ENCODE assay signal across 19 cellular contexts in genomic region chr6:125107896-125108295, GRCh38. TPM values are rescaled to one million over a fixed set of nuclear protein-coding genes. Genes with fewer than 3 reads are reported as not detected.
DNase-seq lines count a peak whose midpoint lies in the region; ATAC-seq and TF ChIP-seq lines count a peak whose summit lies in the region.
"Had no signal": no experiment of that assay in that cellular context is flagged by ENCODE, and none has a peak within 500 bp of the region (broad histone marks: within the 10 kb centered on the region; RNA-seq: fewer than 3 reads in every experiment).

No MANE protein-coding gene starts in this region.

- H3K27ac ChIP-seq in ACC112 (ENCODE audit: low read depth, low read length) (peak overlapping the region; percentile 43; the same call in 1 of the 2 replicates), uterus (no peak overlapping the region)
- H3K27ac ChIP-seq: BLaER1 treated with 17β-estradiol and CSF1 and Interleukin-3, amounts not matched to agents 10 nM and 100 nM had no signal

- H3K4me3 Mint-ChIP-seq in HFFc6 (no peak overlapping the region), T-helper 17 cell (no peak overlapping the region)
- H3K4me3 Mint-ChIP-seq: CD4-positive, CD25-positive, alpha-beta regulatory T cell; IgD-negative memory B cell had no signal

- H3K4me1 ChIP-seq in ACC112 (ENCODE audit: control insufficient read depth, insufficient read depth, low read length, unreplicated experiment) (peaks cover 19% of the 10 kb centered on the region), uterus (no peaks in the 10 kb centered on the region)
- H3K4me1 ChIP-seq: BLaER1 treated with 17β-estradiol and CSF1 and Interleukin-3, amounts not matched to agents 10 nM and 100 nM had no signal

- H3K9me3 Mint-ChIP-seq in HFFc6, result peaks cover 47% of the 10 kb centered on the region

- H3K36me3 Mint-ChIP-seq in HFFc6 (ENCODE audit: low read depth) (peaks cover 43% of the 10 kb centered on the region), T-helper 17 cell (ENCODE audit: low read depth) (no peaks in the 10 kb centered on the region)
- H3K36me3 Mint-ChIP-seq: CD4-positive, CD25-positive, alpha-beta regulatory T cell; IgD-negative memory B cell had no signal

- H3K27me3 ChIP-seq in ACC112 (ENCODE audit: insufficient read depth, low read length) (no peaks in the 10 kb centered on the region), uterus (no peaks in the 10 kb centered on the region)
- H3K27me3 ChIP-seq: BLaER1 treated with 17β-estradiol and CSF1 and Interleukin-3, amounts not matched to agents 10 nM and 100 nM had no signal

- no peak for TF ChIP-seq CTCF in HFFc6 (IDR thresholded peaks at IDR 0.05)
- no peak for TF ChIP-seq CTCF in fibroblast of mammary gland (conservative IDR thresholded peaks at IDR 0.05; ENCODE audit: control insufficient read depth, insufficient read depth, low read depth, low read length)
- no peak for TF ChIP-seq CTCF in uterus (IDR thresholded peaks at IDR 0.05)

- H3K9me3 ChIP-seq in T-helper 17 cell (ENCODE audit: control insufficient read depth, low read length, poor library complexity, severe bottlenecking) (no peaks in the 10 kb centered on the region), uterus (peaks cover 0 to 5% of the 10 kb centered on the region in 2 donors)

- no peak for TF ChIP-seq POLR2A in uterus (IDR thresholded peaks at IDR 0.05)

- H3K36me3 ChIP-seq in ACC112 (ENCODE audit: insufficient read depth, low read length) (peaks cover 9% of the 10 kb centered on the region; the same call in 1 of the 2 replicates), uterus (no peaks in the 10 kb centered on the region)

- H3K27ac Mint-ChIP-seq in HFFc6 (peak overlapping the region; percentile 75), T-helper 17 cell (no peak overlapping the region)
- H3K27ac Mint-ChIP-seq: CD4-positive, CD25-positive, alpha-beta regulatory T cell; IgD-negative memory B cell had no signal

- no peak overlapping the region for H2AFZ ChIP-seq in ACC112 (ENCODE audit: low read length, unreplicated experiment)

- ATAC-seq in T-helper 17 cell (no peak), GM19467 (IDR thresholded peaks at IDR 0.05; ENCODE audit: unreplicated experiment) (no peak)
- ATAC-seq: HCT116 had no signal

- H3K27me3 Mint-ChIP-seq in HFFc6 (ENCODE audit: insufficient read depth) (no peaks in the 10 kb centered on the region), T-helper 17 cell (no peaks in the 10 kb centered on the region)
- H3K27me3 Mint-ChIP-seq: CD4-positive, CD25-positive, alpha-beta regulatory T cell; IgD-negative memory B cell had no signal

- peaks cover 43% of the 10 kb centered on the region for H3K4me1 Mint-ChIP-seq in HFFc6 (ENCODE audit: low read depth)
- no peaks in the 10 kb centered on the region for H3K4me1 Mint-ChIP-seq in T-helper 17 cell
- H3K4me1 Mint-ChIP-seq: IgD-negative memory B cell had no signal

- H3K79me2 ChIP-seq in ACC112 (ENCODE audit: control insufficient read depth, insufficient read depth, low read length, unreplicated experiment), result no peaks in the 10 kb centered on the region

- H3K4me3 ChIP-seq in ACC112 (ENCODE audit: low read depth, low read length), result no peak overlapping the region
- no peak overlapping the region for H3K4me3 ChIP-seq in fibroblast of mammary gland (ENCODE audit: control insufficient read depth, low read depth, low read length)
- H3K4me3 ChIP-seq in uterus, result no peak overlapping the region
- H3K4me3 ChIP-seq: BLaER1 treated with 17β-estradiol and CSF1 and Interleukin-3, amounts not matched to agents 10 nM and 100 nM had no signal

- peak; percentile 46 for DNase-seq in HFFc6
- peak; percentile 39 for DNase-seq in RPMI7951 (ENCODE audit: low read depth)
- peak; percentile 43 for DNase-seq in fibroblast of mammary gland (ENCODE audit: low read depth)
- no peak for DNase-seq in NOMO-1 treated with DMSO at 0.1 percent for 48 hours (lab: John Stamatoyannopoulos, UW; ENCODE audit: unreplicated experiment)
- no peak for DNase-seq in T-helper 17 cell
- DNase-seq in uterus, result no peak
- DNase-seq: 8988T; ACHN; Calu3; CD4-positive, CD25-positive, alpha-beta regulatory T cell; DMS 273 treated with DMSO at 0.1 percent for 48 hours; DMS79 treated with DMSO at 0.1 percent for 48 hours; EL; GDM1 had no signal

- intact Hi-C loops in uterus (cut with DNase I; ENCODE audit: low total_unique reads), result no loop called here

RNA-seq across cellular contexts. Expression of gene TPD52L1, which starts 45.7 kb away (rescaled TPM):
- 10 to 100 TPM; 11.0 to 36.8 (median 11.7) TPM for total RNA-seq in HFFc6 (2021; fragmentation: NEBNext Ultra II Directional; extraction: Animal tissue kit (Norgen Biotek cat#: 25700))
- 16.8 and 17.4 TPM in 2 replicates for total RNA-seq in RPMI7951 (2014; rRNA removed; shearing (Covaris generic))
- total RNA-seq in T-helper 17 cell (not detected), uterus (10 to 100 TPM; 22.2 to 77.6 (median 37.7) TPM)
- total RNA-seq: CD4-positive, CD25-positive, alpha-beta regulatory T cell had no signal

Comparison
In these comparisons a context has a peak if more than half of its experiments do, and no peak if none do; other contexts are left out.
1. DNase-seq: peak in HFFc6 (single experiment), RPMI7951 (single experiment) and fibroblast of mammary gland (single experiment); none in NOMO-1 treated with DMSO at 0.1 percent for 48 hours (single experiment), T-helper 17 cell (0 of 3) and uterus (0 of 2).
2. RNA of gene TPD52L1, which starts 45.7 kb away (total RNA-seq): 22.2 to 77.6 TPM in uterus, 16.8 to 17.4 TPM in RPMI7951 and 11.0 to 36.8 TPM in HFFc6; not detected in T-helper 17 cell; every median in the first group is over 10 times any median in the second.